In genomic region chr2:29114514-29114840, GRCh38 we compare ENCODE assay signal across 7 cellular contexts. TPM values are rescaled to one million over a fixed set of nuclear protein-coding genes. Genes with fewer than 3 reads are reported as not detected.
DNase-seq lines count a peak whose midpoint lies in the region; ATAC-seq and TF ChIP-seq lines count a peak whose summit lies in the region.

No MANE protein-coding gene starts in this region.

- intact Hi-C loops in activated naive CD4-positive, alpha-beta T cell treated with anti-CD3 and anti-CD28 coated beads for 36 hours (cut with micrococcal nuclease) = loop anchor here (10.0 kb wide), 3 partner anchors 490 to 1120 kb away; partner anchors contain the start of genes FOSL2 and LBH
- intact Hi-C loops in stomach (cut with DNase I; ENCODE audit: low total_unique reads) = no loop called here
- intact Hi-C loops in OCI-LY7 (cut with micrococcal nuclease; ENCODE audit: unreplicated experiment) = no loop called here

- TF ChIP-seq POLR2A in stomach (IDR thresholded peaks at IDR 0.05) = no peak

- H3K36me3 ChIP-seq in hepatocyte (replicated peaks; ENCODE audit: insufficient read depth, low read depth) = no peaks in the 10 kb centered on the region
- no peaks in the 10 kb centered on the region for H3K36me3 ChIP-seq in stomach
- no peaks in the 10 kb centered on the region for H3K36me3 ChIP-seq in OCI-LY7 (ENCODE audit: insufficient read depth, low read length)

- H2AFZ ChIP-seq in hepatocyte (peak overlapping the region; percentile 36), OCI-LY7 (ENCODE audit: low read length) (no peak overlapping the region)

- H3K27me3 Mint-ChIP-seq in activated naive CD4-positive, alpha-beta T cell treated with anti-CD3 and anti-CD28 coated beads for 36 hours (ENCODE audit: low read depth) = peaks cover 3% of the 10 kb centered on the region

- H3K27ac ChIP-seq in hepatocyte (peak overlapping the region; percentile 94), stomach (peak overlapping the region in 4 of 5 donors; percentile 79 to 94 (median 91)), OCI-LY7 (ENCODE audit: low read depth, low read length, poor library complexity, severe bottlenecking) (no peak overlapping the region)

- H3K4me2 ChIP-seq in hepatocyte (peak overlapping the region; percentile 91), OCI-LY7 (ENCODE audit: low read length) (no peak overlapping the region)

- H3K4me3 ChIP-seq in hepatocyte (no peak overlapping the region), stomach (peak overlapping the region in 3 of 4 donors; percentile 69 to 89 (median 75)), OCI-LY7 (ENCODE audit: low read depth, low read length, poor library complexity, severe bottlenecking) (no peak overlapping the region)

- peaks cover 7% of the 10 kb centered on the region for H3K36me3 Mint-ChIP-seq in activated naive CD4-positive, alpha-beta T cell treated with anti-CD3 and anti-CD28 coated beads for 36 hours (ENCODE audit: low read depth)

- TF ChIP-seq EP300 in stomach (IDR thresholded peaks at IDR 0.05) = no peak

- no peak for ATAC-seq in HG03045 (IDR thresholded peaks at IDR 0.05; ENCODE audit: unreplicated experiment)

- 80% methylated on average over 8 of the region's 8 CpGs for WGBS in hepatocyte (ENCODE audit: low lambda C conversion rate, missing lambda C conversion rate)
- 84 to 93% (median 89%) methylated on average over 8 of the region's 8 CpGs for WGBS in stomach, 5 donors

- POLR2A ChIA-PET in OCI-LY7 (lab: Charles Lee) = no interaction called here

- no TSS peak for BruUV-seq in OCI-LY7 (replicated peaks; lab: Mats Ljungman, UMichigan)

- H3K27ac Mint-ChIP-seq in activated naive CD4-positive, alpha-beta T cell treated with anti-CD3 and anti-CD28 coated beads for 36 hours = peak overlapping the region; percentile 84

- H3K9me3 Mint-ChIP-seq in activated naive CD4-positive, alpha-beta T cell treated with anti-CD3 and anti-CD28 coated beads for 36 hours = no peaks in the 10 kb centered on the region

- TF ChIP-seq CTCF in hepatocyte (IDR thresholded peaks at IDR 0.05; ENCODE audit: poor library complexity) (no peak), stomach (IDR thresholded peaks at IDR 0.05) (no peak), OCI-LY7 (conservative IDR thresholded peaks at IDR 0.05; ENCODE audit: low read length) (no peak), GM20000 (IDR thresholded peaks at IDR 0.05; ENCODE audit: extremely low read depth, missing control alignments) (no peak)

- H3K4me1 ChIP-seq in hepatocyte (ENCODE audit: insufficient read depth) (peaks cover 25% of the 10 kb centered on the region), stomach (peaks cover 8 to 46% (median 20%) of the 10 kb centered on the region in 4 donors), OCI-LY7 (ENCODE audit: insufficient read depth, low read length, poor library complexity, severe bottlenecking) (no peaks in the 10 kb centered on the region)

- H3K9me3 ChIP-seq in hepatocyte (ENCODE audit: low read depth) (no peaks in the 10 kb centered on the region), stomach (no peaks in the 10 kb centered on the region), OCI-LY7 (ENCODE audit: low read length) (no peaks in the 10 kb centered on the region)

- peaks cover 43% of the 10 kb centered on the region for H3K4me1 Mint-ChIP-seq in activated naive CD4-positive, alpha-beta T cell treated with anti-CD3 and anti-CD28 coated beads for 36 hours (ENCODE audit: low read depth)

- CTCF ChIA-PET in activated naive CD4-positive, alpha-beta T cell treated with anti-CD3 and anti-CD28 coated beads for 36 hours (lab: Charles Lee) = interaction anchor here (1.8 kb wide), 1 partner anchor 15 kb away, joined by 3 read pairs; no protein-coding TSS in a partner anchor
- CTCF ChIA-PET in OCI-LY7 (lab: Charles Lee; ENCODE audit: unreplicated experiment) = no interaction called here

- H4K20me1 ChIP-seq in hepatocyte (ENCODE audit: insufficient read depth, poor library complexity, severe bottlenecking) (no peaks in the 10 kb centered on the region), OCI-LY7 (ENCODE audit: insufficient read depth, low read length) (no peaks in the 10 kb centered on the region)

- DNase-seq in NCI-H2171 (lab: John Stamatoyannopoulos, UW) (peak; percentile 71), hepatocyte (ENCODE audit: low spot score) (peak; percentile 24), stomach (no peak), OCI-LY7 (ENCODE audit: low spot score) (no peak), GM20000 (ENCODE audit: low spot score) (no peak)
- DNase-seq in activated naive CD4-positive, alpha-beta T cell treated with anti-CD3 and anti-CD28 coated beads for 36 hours = no peak

- peaks cover 23% of the 10 kb centered on the region for H3K79me2 ChIP-seq in hepatocyte
- no peaks in the 10 kb centered on the region for H3K79me2 ChIP-seq in OCI-LY7 (ENCODE audit: insufficient read depth, low read depth, low read length)

- no peaks in the 10 kb centered on the region for H3K9me2 ChIP-seq in hepatocyte (replicated peaks; ENCODE audit: insufficient read depth)
- H3K9me2 ChIP-seq in OCI-LY7 (ENCODE audit: insufficient read depth, low read length) = no peaks in the 10 kb centered on the region

- H3K4me3 Mint-ChIP-seq in activated naive CD4-positive, alpha-beta T cell treated with anti-CD3 and anti-CD28 coated beads for 36 hours = peak overlapping the region; percentile 80

- H3K27me3 ChIP-seq in hepatocyte (no peaks in the 10 kb centered on the region), stomach (peaks cover 0 to 19% (median 3%) of the 10 kb centered on the region in 3 donors)

RNA-seq across cellular contexts. Expression of gene CLIP4, which starts 0.7 kb away (rescaled TPM):
- total RNA-seq in activated naive CD4-positive, alpha-beta T cell treated with anti-CD3 and anti-CD28 coated beads for 36 hours = 10 to 100 TPM; 25.1 to 26.6 TPM
- total RNA-seq in hepatocyte = 31.2 and 35.6 TPM in 2 replicates
- polyA plus RNA-seq in hepatocyte = 15.9 and 17.3 TPM in 2 replicates
- 10 to 100 TPM in 4 of 5 donors, 1 to 10 TPM in 1; 9.6 to 69.6 (median 22.2) TPM for total RNA-seq in stomach
- polyA plus RNA-seq in stomach = 10 to 100 TPM in 1 of 3 donors, 1 to 10 TPM in 2; 6.8 to 12.1 (median 7.0) TPM
- not detected in 2 replicates for total RNA-seq in OCI-LY7 (2014; rRNA removed; shearing (Covaris generic))
- not detected in 2 replicates for total RNA-seq in OCI-LY7 (2022)

RNA-seq across cellular contexts. Expression of gene PCARE, which starts 40.2 kb away (rescaled TPM):
- not detected for total RNA-seq in activated naive CD4-positive, alpha-beta T cell treated with anti-CD3 and anti-CD28 coated beads for 36 hours
- total RNA-seq in hepatocyte (0.04 and 2.2 TPM in 2 replicates), stomach (1 to 10 TPM in 1 of 5 donors, not detected in 4; 2.9 TPM), OCI-LY7 (2022) (not detected in 2 replicates)
- polyA plus RNA-seq in hepatocyte (0.04 TPM in 1 of 2 replicates, not detected in the other), stomach (under 1 TPM in 2 of 3 donors, not detected in 1; 0.06 to 0.08 TPM)
- total RNA-seq in OCI-LY7 (2014; rRNA removed; shearing (Covaris generic)) = not detected in 2 replicates

Comparison
In these comparisons a context has a peak if more than half of its experiments do, and no peak if none do; other contexts are left out.
1. DNase-seq: peak in NCI-H2171 (single experiment) and hepatocyte (single experiment); none in activated naive CD4-positive, alpha-beta T cell treated with anti-CD3 and anti-CD28 coated beads for 36 hours (single experiment), stomach (single experiment), OCI-LY7 (single experiment) and GM20000 (single experiment).
2. H3K4me3 ChIP-seq: peak in stomach (3 of 4); none in hepatocyte (single experiment) and OCI-LY7 (single experiment).
3. RNA of gene CLIP4, which starts 0.7 kb away (total RNA-seq): 31.2 to 35.6 TPM in hepatocyte, 25.1 to 26.6 TPM in activated naive CD4-positive, alpha-beta T cell treated with anti-CD3 and anti-CD28 coated beads for 36 hours and 9.6 to 69.6 TPM in stomach; not detected in OCI-LY7; every median in the first group is over 10 times any median in the second.